ENCODE assay signal across 1 cellular context in the genomic region with DNA sequence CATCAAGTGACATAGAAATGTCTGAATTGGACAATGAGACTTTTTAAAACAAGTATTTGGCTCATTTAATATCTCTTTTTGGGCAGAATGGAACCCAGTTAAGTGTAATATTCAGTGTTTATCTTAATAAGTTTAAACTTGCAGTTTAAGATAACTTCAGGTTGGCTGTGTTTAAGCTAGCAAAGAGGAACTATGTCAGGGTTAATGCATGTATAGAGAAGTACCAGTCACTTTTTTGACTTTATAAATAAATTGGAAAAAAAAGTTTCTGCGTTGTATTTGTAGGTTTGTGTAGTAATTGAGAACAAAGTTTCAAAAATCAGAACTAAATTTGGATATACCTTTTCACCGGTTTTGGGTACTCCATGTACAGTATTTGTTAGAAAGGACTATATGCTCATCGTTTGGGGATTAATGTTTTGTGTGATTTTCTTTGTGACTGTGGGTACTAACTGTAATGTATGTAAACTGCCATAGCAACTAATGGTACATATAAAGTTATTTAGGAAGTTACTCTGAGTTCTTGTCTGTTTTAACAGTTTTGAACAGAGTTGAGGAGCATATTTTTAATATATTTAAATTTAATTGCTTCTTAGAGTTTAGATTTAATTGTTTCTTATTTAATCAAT.
TF ChIP-seq lines count a peak whose summit lies in the region.

No MANE protein-coding gene starts in this region.

TF ChIP-seq in HCT116, 20 proteins besides CTCF, POLR2A, EP300 and RAD21 (continued from another document):
- TF ChIP-seq, protein P1, sequence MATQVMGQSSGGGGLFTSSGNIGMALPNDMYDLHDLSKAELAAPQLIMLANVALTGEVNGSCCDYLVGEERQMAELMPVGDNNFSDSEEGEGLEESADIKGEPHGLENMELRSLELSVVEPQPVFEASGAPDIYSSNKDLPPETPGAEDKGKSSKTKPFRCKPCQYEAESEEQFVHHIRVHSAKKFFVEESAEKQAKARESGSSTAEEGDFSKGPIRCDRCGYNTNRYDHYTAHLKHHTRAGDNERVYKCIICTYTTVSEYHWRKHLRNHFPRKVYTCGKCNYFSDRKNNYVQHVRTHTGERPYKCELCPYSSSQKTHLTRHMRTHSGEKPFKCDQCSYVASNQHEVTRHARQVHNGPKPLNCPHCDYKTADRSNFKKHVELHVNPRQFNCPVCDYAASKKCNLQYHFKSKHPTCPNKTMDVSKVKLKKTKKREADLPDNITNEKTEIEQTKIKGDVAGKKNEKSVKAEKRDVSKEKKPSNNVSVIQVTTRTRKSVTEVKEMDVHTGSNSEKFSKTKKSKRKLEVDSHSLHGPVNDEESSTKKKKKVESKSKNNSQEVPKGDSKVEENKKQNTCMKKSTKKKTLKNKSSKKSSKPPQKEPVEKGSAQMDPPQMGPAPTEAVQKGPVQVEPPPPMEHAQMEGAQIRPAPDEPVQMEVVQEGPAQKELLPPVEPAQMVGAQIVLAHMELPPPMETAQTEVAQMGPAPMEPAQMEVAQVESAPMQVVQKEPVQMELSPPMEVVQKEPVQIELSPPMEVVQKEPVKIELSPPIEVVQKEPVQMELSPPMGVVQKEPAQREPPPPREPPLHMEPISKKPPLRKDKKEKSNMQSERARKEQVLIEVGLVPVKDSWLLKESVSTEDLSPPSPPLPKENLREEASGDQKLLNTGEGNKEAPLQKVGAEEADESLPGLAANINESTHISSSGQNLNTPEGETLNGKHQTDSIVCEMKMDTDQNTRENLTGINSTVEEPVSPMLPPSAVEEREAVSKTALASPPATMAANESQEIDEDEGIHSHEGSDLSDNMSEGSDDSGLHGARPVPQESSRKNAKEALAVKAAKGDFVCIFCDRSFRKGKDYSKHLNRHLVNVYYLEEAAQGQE (IDR thresholded peaks at IDR 0.05; ENCODE audit: low read depth), result no peak
- no peak for TF ChIP-seq CBX3 (IDR thresholded peaks at IDR 0.05; ENCODE audit: low read depth)
- TF ChIP-seq EZH2 (IDR thresholded peaks at IDR 0.05), result no peak
- TF ChIP-seq, protein P2, sequence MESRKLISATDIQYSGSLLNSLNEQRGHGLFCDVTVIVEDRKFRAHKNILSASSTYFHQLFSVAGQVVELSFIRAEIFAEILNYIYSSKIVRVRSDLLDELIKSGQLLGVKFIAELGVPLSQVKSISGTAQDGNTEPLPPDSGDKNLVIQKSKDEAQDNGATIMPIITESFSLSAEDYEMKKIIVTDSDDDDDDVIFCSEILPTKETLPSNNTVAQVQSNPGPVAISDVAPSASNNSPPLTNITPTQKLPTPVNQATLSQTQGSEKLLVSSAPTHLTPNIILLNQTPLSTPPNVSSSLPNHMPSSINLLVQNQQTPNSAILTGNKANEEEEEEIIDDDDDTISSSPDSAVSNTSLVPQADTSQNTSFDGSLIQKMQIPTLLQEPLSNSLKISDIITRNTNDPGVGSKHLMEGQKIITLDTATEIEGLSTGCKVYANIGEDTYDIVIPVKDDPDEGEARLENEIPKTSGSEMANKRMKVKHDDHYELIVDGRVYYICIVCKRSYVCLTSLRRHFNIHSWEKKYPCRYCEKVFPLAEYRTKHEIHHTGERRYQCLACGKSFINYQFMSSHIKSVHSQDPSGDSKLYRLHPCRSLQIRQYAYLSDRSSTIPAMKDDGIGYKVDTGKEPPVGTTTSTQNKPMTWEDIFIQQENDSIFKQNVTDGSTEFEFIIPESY (IDR thresholded peaks at IDR 0.05; ENCODE audit: extremely low read depth, insufficient replicate concordance, low read length), result no peak
- TF ChIP-seq, protein P3, sequence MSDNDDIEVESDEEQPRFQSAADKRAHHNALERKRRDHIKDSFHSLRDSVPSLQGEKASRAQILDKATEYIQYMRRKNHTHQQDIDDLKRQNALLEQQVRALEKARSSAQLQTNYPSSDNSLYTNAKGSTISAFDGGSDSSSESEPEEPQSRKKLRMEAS (IDR thresholded peaks at IDR 0.05), result no peak
- TF ChIP-seq YY1 (IDR thresholded peaks at IDR 0.05; ENCODE audit: extremely low read depth, insufficient replicate concordance, low read depth, low read length), result no peak
- TF ChIP-seq ZNF274 (IDR thresholded peaks at IDR 0.05; ENCODE audit: low read depth, low read length), result no peak
- TF ChIP-seq EZH2phosphoT487 (IDR thresholded peaks at IDR 0.05; ENCODE audit: borderline replicate concordance), result no peak
- no peak for TF ChIP-seq ELF1 (IDR thresholded peaks at IDR 0.05; ENCODE audit: borderline replicate concordance, low read depth)
- TF ChIP-seq ZFX (IDR thresholded peaks at IDR 0.05), result no peak
TF ChIP-seq in HCT116: peak in this region for 0.
